ENCODE assay signal across 12 cellular contexts in the genomic region with DNA sequence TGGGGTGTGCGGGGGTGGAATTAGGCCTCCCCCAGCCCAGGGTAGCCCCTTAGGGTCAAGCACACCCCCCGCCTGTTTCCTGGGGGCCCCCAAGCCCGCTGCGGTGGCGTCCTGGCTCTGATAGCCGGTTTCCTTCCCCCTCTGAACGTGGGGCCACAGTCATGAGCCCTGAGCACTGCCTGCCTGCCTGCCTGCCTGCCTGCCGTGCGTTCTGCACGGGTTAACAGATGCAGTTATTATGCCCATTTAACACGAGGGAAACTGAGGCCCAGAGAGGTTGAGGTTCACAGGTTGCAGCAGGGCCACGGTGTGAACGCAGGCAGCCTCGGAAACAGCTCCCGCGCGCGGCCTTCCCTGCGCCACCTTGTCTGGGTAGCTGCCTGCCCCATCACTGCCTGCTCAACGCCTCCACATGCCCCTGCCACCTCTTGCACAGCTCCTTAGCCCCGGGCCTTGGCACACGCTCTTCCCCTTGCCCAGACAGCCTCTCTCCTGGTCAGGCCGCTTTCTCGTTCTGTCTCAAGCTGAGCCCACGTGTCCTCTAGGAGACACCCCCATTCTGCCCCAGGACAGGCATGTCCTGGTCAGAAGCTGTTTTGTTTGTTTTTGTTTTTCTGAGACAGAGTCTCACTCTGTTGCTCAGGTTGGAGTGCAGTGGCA. TPM values are rescaled to one million over a fixed set of nuclear protein-coding genes. Genes with fewer than 3 reads are reported as not detected.
DNase-seq lines count a peak whose midpoint lies in the region; ATAC-seq and TF ChIP-seq lines count a peak whose summit lies in the region.
"Had no signal": no experiment of that assay in that cellular context is flagged by ENCODE, and none has a peak within 500 bp of the region (broad histone marks: within the 10 kb centered on the region; RNA-seq: fewer than 3 reads in every experiment).

No MANE protein-coding gene starts in this region.

- peak overlapping the region; percentile 28 for H3K9ac ChIP-seq in Loucy (ENCODE audit: low read depth, low read length, poor library complexity, severe bottlenecking)

- H3K4me1 ChIP-seq in Loucy (ENCODE audit: insufficient read depth, low read length, poor library complexity, severe bottlenecking) (peaks cover 21% of the 10 kb centered on the region), breast epithelium (peaks cover 0 to 13% of the 10 kb centered on the region in 2 donors)

- peaks cover 5% of the 10 kb centered on the region for H3K36me3 Mint-ChIP-seq in CD4-positive, alpha-beta T cell (ENCODE audit: low read depth)
- H3K36me3 Mint-ChIP-seq in natural killer cell = no peaks in the 10 kb centered on the region

- no peaks in the 10 kb centered on the region for H3K9me3 ChIP-seq in CD4-positive, alpha-beta T cell (ENCODE audit: control insufficient read depth, low read length)
- H3K9me3 ChIP-seq in Loucy (ENCODE audit: insufficient read depth, low read depth, low read length) (no peaks in the 10 kb centered on the region), breast epithelium (no peaks in the 10 kb centered on the region)
- H3K9me3 ChIP-seq: SK-N-SH had no signal

- peak overlapping the region; percentile 87 for H3K4me3 Mint-ChIP-seq in CD4-positive, alpha-beta T cell
- H3K4me3 Mint-ChIP-seq in natural killer cell = peak overlapping the region; percentile 70

- intact Hi-C loops in CD4-positive, alpha-beta T cell (cut with DNase I, micrococcal nuclease) = loop anchor here (10.0 kb wide), 3 partner anchors 128 to 862 kb away; a partner anchor contains a TSS
- intact Hi-C loops in breast epithelium (cut with DNase I; ENCODE audit: low total_unique reads) = loop anchor here (10.0 kb wide), 1 partner anchor 128 kb away; a partner anchor contains a TSS
- intact Hi-C loops in natural killer cell (cut with micrococcal nuclease) = loop anchor here (10.0 kb wide), 1 partner anchor 202 kb away; a partner anchor contains a TSS

- H3K27ac Mint-ChIP-seq in CD4-positive, alpha-beta T cell = no peak overlapping the region
- peak overlapping the region; percentile 66 to 73 for H3K27ac Mint-ChIP-seq in natural killer cell

- POLR2A ChIA-PET in CD4-positive, alpha-beta T cell (lab: Charles Lee) = interaction anchor here (0.8 to 2.2 kb wide), 4 partner anchors 19 to 134 kb away, joined by 3 to 7 read pairs (median 4); a partner anchor contains a TSS

- TF ChIP-seq POLR2A in breast epithelium (IDR thresholded peaks at IDR 0.05) = no peak

- peaks cover 12% of the 10 kb centered on the region for H3K4me1 Mint-ChIP-seq in CD4-positive, alpha-beta T cell (ENCODE audit: low read depth)
- peaks cover 17 to 20% of the 10 kb centered on the region in 2 donors for H3K4me1 Mint-ChIP-seq in natural killer cell

- H3K79me2 ChIP-seq in Loucy (ENCODE audit: insufficient read depth, low read length) = peaks cover 17% of the 10 kb centered on the region

- H4K20me1 ChIP-seq in Loucy (ENCODE audit: insufficient read depth, low read length, poor library complexity, severe bottlenecking) = peaks cover 9% of the 10 kb centered on the region

- no peak overlapping the region for H2AFZ ChIP-seq in Loucy (ENCODE audit: low read length)

- no peak for TF ChIP-seq CTCF in CD4-positive, alpha-beta T cell (IDR thresholded peaks at IDR 0.05)
- TF ChIP-seq CTCF in Loucy (conservative IDR thresholded peaks at IDR 0.05; ENCODE audit: low read length) = no peak
- TF ChIP-seq CTCF in breast epithelium (IDR thresholded peaks at IDR 0.05) = no peak
- no peak for TF ChIP-seq CTCF in natural killer cell (IDR thresholded peaks at IDR 0.05)

- no peaks in the 10 kb centered on the region for H3F3A ChIP-seq in Loucy (ENCODE audit: low read depth)

- H3K36me3 ChIP-seq in Loucy (ENCODE audit: insufficient read depth, low read length) = no peaks in the 10 kb centered on the region
- H3K36me3 ChIP-seq in breast epithelium = no peaks in the 10 kb centered on the region

- CTCF ChIA-PET in CD4-positive, alpha-beta T cell (lab: Charles Lee) = interaction anchor here (0.8 kb wide), 1 partner anchor 135 kb away, joined by 3 read pairs; no protein-coding TSS in a partner anchor

- no peaks in the 10 kb centered on the region for H3K9me2 ChIP-seq in Loucy (replicated peaks; ENCODE audit: low read depth, low read length)
- H3K9me2 ChIP-seq: SK-N-SH had no signal

- no peak for ATAC-seq in CD4-positive, alpha-beta T cell (ENCODE audit: poor library complexity)
- ATAC-seq in natural killer cell = no peak
- ATAC-seq in HG03565 (IDR thresholded peaks at IDR 0.05; ENCODE audit: unreplicated experiment) = no peak
- ATAC-seq in HG03571 (IDR thresholded peaks at IDR 0.05; ENCODE audit: unreplicated experiment) = no peak

- H3K4me2 ChIP-seq in Loucy (ENCODE audit: low read depth, low read length, poor library complexity, severe bottlenecking) = no peak overlapping the region

- H3K27ac ChIP-seq in CD4-positive, alpha-beta T cell (ENCODE audit: low read depth, low read length) = no peak overlapping the region
- H3K27ac ChIP-seq in breast epithelium = peak overlapping the region; percentile 60 to 80

- no peak overlapping the region for H3K4me3 ChIP-seq in Loucy (ENCODE audit: low read length, poor library complexity, severe bottlenecking)
- peak overlapping the region in 2 of 3 donors; percentile 24 to 52 for H3K4me3 ChIP-seq in breast epithelium

- DNase-seq in CD4-positive, alpha-beta T cell = no peak
- DNase-seq in breast epithelium (ENCODE audit: low spot score in 2 of 2) (peak; percentile 84 to 89), natural killer cell (no peak), NCI-H1417 (lab: John Stamatoyannopoulos, UW) (no peak), SW480 (ENCODE audit: low spot score) (no peak)
- DNase-seq: KG1; NCI-H226; stimulated activated CD4-positive, alpha-beta T cell treated with anti-CD3 and anti-CD28 coated beads, Interleukin-1b, Interleukin-23, amount 100 ng/mL, for 48 hours had no signal

- no peaks in the 10 kb centered on the region for H3K27me3 ChIP-seq in CD4-positive, alpha-beta T cell (ENCODE audit: control insufficient read depth, insufficient read depth, low read length)
- no peaks in the 10 kb centered on the region for H3K27me3 ChIP-seq in Loucy (ENCODE audit: insufficient read depth, low read length, poor library complexity, severe bottlenecking)
- no peaks in the 10 kb centered on the region for H3K27me3 ChIP-seq in breast epithelium

- no peaks in the 10 kb centered on the region for H3K9me3 Mint-ChIP-seq in CD4-positive, alpha-beta T cell
- no peaks in the 10 kb centered on the region for H3K9me3 Mint-ChIP-seq in natural killer cell

- H3K27me3 Mint-ChIP-seq in CD4-positive, alpha-beta T cell = no peaks in the 10 kb centered on the region
- peaks cover 0 to 3% of the 10 kb centered on the region in 2 donors for H3K27me3 Mint-ChIP-seq in natural killer cell (ENCODE audit: low read depth in 2 of 2)

RNA-seq across cellular contexts. Expression of a gene that starts 1.2 kb away (rescaled TPM):
- 10 to 100 TPM; 11.0 to 13.0 TPM for total RNA-seq in CD4-positive, alpha-beta T cell
- total RNA-seq in breast epithelium = 10 to 100 TPM; 23.6 to 40.0 (median 30.3) TPM
- 1 to 10 TPM; 5.1 to 7.5 (median 7.1) TPM for total RNA-seq in natural killer cell

RNA-seq across cellular contexts. Expression of a gene that starts 4.8 kb away (rescaled TPM):
- 100 to 1,000 TPM; 128 to 133 TPM for total RNA-seq in CD4-positive, alpha-beta T cell
- 10 to 100 TPM; 35.8 to 50.9 (median 48.8) TPM for total RNA-seq in breast epithelium
- total RNA-seq in natural killer cell = 100 to 1,000 TPM; 166 to 207 (median 170) TPM

RNA-seq across cellular contexts. Expression of a gene that starts 18.8 kb away (rescaled TPM):
- 10 to 100 TPM; 40.0 to 42.6 TPM for total RNA-seq in CD4-positive, alpha-beta T cell
- total RNA-seq in breast epithelium = 100 to 1,000 TPM in 1 of 3 donors, 10 to 100 TPM in 2; 67.5 to 122 (median 67.5) TPM
- total RNA-seq in natural killer cell = 10 to 100 TPM; 60.8 to 67.9 (median 66.6) TPM

RNA-seq across cellular contexts. Expression of a gene that starts 35.7 kb away (rescaled TPM):
- 1,000 to 10,000 TPM; 2,193 to 2,200 TPM for total RNA-seq in CD4-positive, alpha-beta T cell
- total RNA-seq in breast epithelium (1,000 to 10,000 TPM; 2,978 to 3,238 (median 2,982) TPM), natural killer cell (100 to 1,000 TPM; 731 to 872 (median 837) TPM)

RNA-seq across cellular contexts. Expression of a gene that starts 47.4 kb away (rescaled TPM):
- under 1 TPM; 0.20 to 0.30 TPM for total RNA-seq in CD4-positive, alpha-beta T cell
- total RNA-seq in breast epithelium (under 1 TPM; under 0.01 to 0.29 (median 0.16) TPM), natural killer cell (under 1 TPM; 0.14 to 0.58 (median 0.27) TPM)

Comparison
In these comparisons a context has a peak if more than half of its experiments do, and no peak if none do; other contexts are left out.
1. DNase-seq: peak in breast epithelium (2 of 2); none in CD4-positive, alpha-beta T cell (0 of 10), natural killer cell (single experiment), NCI-H1417 (0 of 3) and SW480 (single experiment).